In the genomic region with DNA sequence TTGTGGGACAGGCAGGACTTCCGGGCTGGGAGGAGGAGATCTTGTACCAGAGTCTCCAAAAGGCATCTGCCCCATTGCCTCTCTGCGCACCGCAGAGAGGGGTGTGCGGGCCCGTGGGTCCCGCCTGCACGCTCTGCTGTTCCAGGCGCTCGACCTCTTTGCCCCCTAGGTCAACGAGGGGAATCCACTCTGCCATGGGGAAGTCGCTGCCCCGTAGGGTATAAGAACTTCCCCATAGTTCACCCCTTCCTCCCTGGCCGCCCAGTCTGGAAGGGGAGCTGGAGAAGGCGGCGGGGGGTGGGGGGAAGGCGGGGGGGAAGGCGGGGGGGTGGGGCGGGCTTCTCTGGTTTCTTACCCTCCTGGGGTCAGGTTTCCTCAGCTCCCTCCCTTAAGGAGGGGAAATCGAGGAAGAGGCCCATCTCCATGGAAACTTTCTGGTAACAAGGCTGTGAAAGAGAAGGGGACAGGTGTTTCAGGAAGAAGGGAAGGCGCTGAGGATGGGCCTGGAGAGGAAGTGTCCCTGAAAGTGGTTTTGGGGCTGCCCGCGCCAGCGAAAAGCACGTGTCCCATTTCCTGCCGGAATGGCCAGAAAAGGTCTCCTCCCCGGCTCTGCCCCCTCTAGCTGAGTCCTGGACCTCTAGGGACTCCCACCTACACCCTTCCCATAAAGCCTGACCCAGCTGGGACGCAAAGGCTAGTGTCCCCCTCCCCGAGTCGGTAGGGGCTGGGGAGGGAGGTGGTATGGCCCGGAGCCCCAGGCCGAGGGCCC, we compare ENCODE assay signal across 8 cellular contexts. TPM values are rescaled to one million over a fixed set of nuclear protein-coding genes. Genes with fewer than 3 reads are reported as not detected.
DNase-seq lines count a peak whose midpoint lies in the region; ATAC-seq, FAIRE-seq and TF ChIP-seq lines count a peak whose summit lies in the region.

No MANE protein-coding gene starts in this region.

- no peaks in the 10 kb centered on the region for H3K79me2 ChIP-seq in GM23338 (replicated peaks; ENCODE audit: insufficient read depth)

- no peaks in the 10 kb centered on the region for H3F3A ChIP-seq in GM23338 (replicated peaks; ENCODE audit: low read depth)

- no peaks in the 10 kb centered on the region for H3K9me2 ChIP-seq in GM23338 (ENCODE audit: insufficient read depth)

- TF ChIP-seq CTCF in GM23338 (conservative IDR thresholded peaks at IDR 0.05; ENCODE audit: low read depth in 2 of 2) (no peak), kidney (IDR thresholded peaks at IDR 0.05; ENCODE audit: borderline replicate concordance, extremely low read depth, insufficient read depth) (no peak), upper lobe of right lung (IDR thresholded peaks at IDR 0.05) (no peak)

- no peaks in the 10 kb centered on the region for H3K9me3 Mint-ChIP-seq in GM23338

- intact Hi-C loops in kidney (cut with DNase I): no loop called here
- intact Hi-C loops in upper lobe of right lung (cut with DNase I): no loop called here

- no peak overlapping the region for H3K27ac ChIP-seq in GM23338 (ENCODE audit: low read depth)
- no peak overlapping the region for H3K27ac ChIP-seq in kidney (ENCODE audit: low read depth in 2 of 2, low read length in 2 of 2)
- H3K27ac ChIP-seq in upper lobe of right lung: no peak overlapping the region

- H3K27me3 Mint-ChIP-seq in GM23338 (ENCODE audit: insufficient read depth, low read depth, poor library complexity): peaks cover 14% of the 10 kb centered on the region
- H3K27me3 Mint-ChIP-seq in T-helper 17 cell: peaks cover 9% of the 10 kb centered on the region

- H3K36me3 Mint-ChIP-seq in GM23338 (ENCODE audit: low read depth): no peaks in the 10 kb centered on the region
- H3K36me3 Mint-ChIP-seq in T-helper 17 cell (ENCODE audit: low read depth): no peaks in the 10 kb centered on the region

- no peak for FAIRE-seq in kidney (lab: Jason Lieb, UNC)

- peak overlapping the region; percentile 94 for H3K4me2 ChIP-seq in GM23338

- H3K4me3 ChIP-seq in GM23338 (peak overlapping the region; percentile 76), kidney (ENCODE audit: low read length in 2 of 2) (peak overlapping the region; percentile 53 to 61), upper lobe of right lung (peak overlapping the region; percentile 52)

- peaks cover 7% of the 10 kb centered on the region; the same call in 1 of the 2 replicates for H3K4me1 ChIP-seq in GM23338 (ENCODE audit: insufficient read depth)
- peaks cover 0 to 7% of the 10 kb centered on the region in 2 donors for H3K4me1 ChIP-seq in kidney (ENCODE audit: control insufficient read depth in 1 of 2, insufficient read depth in 1 of 2, low read depth in 1 of 2, low read length in 2 of 2)
- H3K4me1 ChIP-seq in upper lobe of right lung: no peaks in the 10 kb centered on the region

- H4K20me1 ChIP-seq in GM23338 (replicated peaks; ENCODE audit: insufficient read depth): no peaks in the 10 kb centered on the region

- H3K4me1 Mint-ChIP-seq in GM23338 (peaks cover 9% of the 10 kb centered on the region; the same call in 2 of the 3 replicates), T-helper 17 cell (peaks cover 17% of the 10 kb centered on the region)

- H3K4me3 Mint-ChIP-seq in GM23338 (peak overlapping the region; percentile 81; the same call in 2 of the 3 replicates), T-helper 17 cell (peak overlapping the region; percentile 91)

- no peak overlapping the region for H3K27ac Mint-ChIP-seq in GM23338
- peak overlapping the region; percentile 65 for H3K27ac Mint-ChIP-seq in T-helper 17 cell

- H3K9me3 ChIP-seq in T-helper 17 cell (ENCODE audit: control insufficient read depth, low read length, poor library complexity, severe bottlenecking): no peaks in the 10 kb centered on the region
- H3K9me3 ChIP-seq in kidney (ENCODE audit: control insufficient read depth in 1 of 2, low read length in 2 of 2): no peaks in the 10 kb centered on the region
- no peaks in the 10 kb centered on the region for H3K9me3 ChIP-seq in upper lobe of right lung

- peak; percentile 18 for ATAC-seq in GM18520 (IDR thresholded peaks at IDR 0.05; ENCODE audit: unreplicated experiment)
- ATAC-seq in GM23338: peak; percentile 49
- no peak for ATAC-seq in T-helper 17 cell
- peak; percentile 25 for ATAC-seq in upper lobe of right lung

- H3K27me3 ChIP-seq in GM23338 (ENCODE audit: insufficient read depth) (no peaks in the 10 kb centered on the region), upper lobe of right lung (no peaks in the 10 kb centered on the region)

- peak overlapping the region in 1 of 2 donors; percentile 30 for H3K9ac ChIP-seq in kidney (ENCODE audit: low read length in 2 of 2)

- H3K36me3 ChIP-seq in GM23338 (ENCODE audit: insufficient read depth): no peaks in the 10 kb centered on the region
- no peaks in the 10 kb centered on the region for H3K36me3 ChIP-seq in kidney (ENCODE audit: control insufficient read depth in 1 of 2, insufficient read depth in 2 of 2, low read length in 2 of 2)
- H3K36me3 ChIP-seq in upper lobe of right lung: no peaks in the 10 kb centered on the region

- peak; percentile 73 for DNase-seq in GM23338 (ENCODE audit: low spot score)
- DNase-seq in T-helper 17 cell: no peak
- DNase-seq in kidney: no peak
- no peak for DNase-seq in upper lobe of right lung
- no peak for DNase-seq in NCI-H1694 treated with DMSO at 0.1 percent for 48 hours (lab: John Stamatoyannopoulos, UW)
- DNase-seq in NCI-H69 (lab: John Stamatoyannopoulos, UW): no peak
- DNase-seq in NCI-H1417 (lab: John Stamatoyannopoulos, UW): no peak

- peak overlapping the region; percentile 97 for H2AFZ ChIP-seq in GM23338

TF ChIP-seq in GM23338, 12 proteins besides CTCF, POLR2A, EP300 and RAD21 (continues in another document):
- no peak for TF ChIP-seq EZH2phosphoT487 (IDR thresholded peaks at IDR 0.05; ENCODE audit: unreplicated experiment)
- TF ChIP-seq, protein P1, sequence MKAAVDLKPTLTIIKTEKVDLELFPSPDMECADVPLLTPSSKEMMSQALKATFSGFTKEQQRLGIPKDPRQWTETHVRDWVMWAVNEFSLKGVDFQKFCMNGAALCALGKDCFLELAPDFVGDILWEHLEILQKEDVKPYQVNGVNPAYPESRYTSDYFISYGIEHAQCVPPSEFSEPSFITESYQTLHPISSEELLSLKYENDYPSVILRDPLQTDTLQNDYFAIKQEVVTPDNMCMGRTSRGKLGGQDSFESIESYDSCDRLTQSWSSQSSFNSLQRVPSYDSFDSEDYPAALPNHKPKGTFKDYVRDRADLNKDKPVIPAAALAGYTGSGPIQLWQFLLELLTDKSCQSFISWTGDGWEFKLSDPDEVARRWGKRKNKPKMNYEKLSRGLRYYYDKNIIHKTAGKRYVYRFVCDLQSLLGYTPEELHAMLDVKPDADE (IDR thresholded peaks at IDR 0.05): no peak
- TF ChIP-seq, protein P2, sequence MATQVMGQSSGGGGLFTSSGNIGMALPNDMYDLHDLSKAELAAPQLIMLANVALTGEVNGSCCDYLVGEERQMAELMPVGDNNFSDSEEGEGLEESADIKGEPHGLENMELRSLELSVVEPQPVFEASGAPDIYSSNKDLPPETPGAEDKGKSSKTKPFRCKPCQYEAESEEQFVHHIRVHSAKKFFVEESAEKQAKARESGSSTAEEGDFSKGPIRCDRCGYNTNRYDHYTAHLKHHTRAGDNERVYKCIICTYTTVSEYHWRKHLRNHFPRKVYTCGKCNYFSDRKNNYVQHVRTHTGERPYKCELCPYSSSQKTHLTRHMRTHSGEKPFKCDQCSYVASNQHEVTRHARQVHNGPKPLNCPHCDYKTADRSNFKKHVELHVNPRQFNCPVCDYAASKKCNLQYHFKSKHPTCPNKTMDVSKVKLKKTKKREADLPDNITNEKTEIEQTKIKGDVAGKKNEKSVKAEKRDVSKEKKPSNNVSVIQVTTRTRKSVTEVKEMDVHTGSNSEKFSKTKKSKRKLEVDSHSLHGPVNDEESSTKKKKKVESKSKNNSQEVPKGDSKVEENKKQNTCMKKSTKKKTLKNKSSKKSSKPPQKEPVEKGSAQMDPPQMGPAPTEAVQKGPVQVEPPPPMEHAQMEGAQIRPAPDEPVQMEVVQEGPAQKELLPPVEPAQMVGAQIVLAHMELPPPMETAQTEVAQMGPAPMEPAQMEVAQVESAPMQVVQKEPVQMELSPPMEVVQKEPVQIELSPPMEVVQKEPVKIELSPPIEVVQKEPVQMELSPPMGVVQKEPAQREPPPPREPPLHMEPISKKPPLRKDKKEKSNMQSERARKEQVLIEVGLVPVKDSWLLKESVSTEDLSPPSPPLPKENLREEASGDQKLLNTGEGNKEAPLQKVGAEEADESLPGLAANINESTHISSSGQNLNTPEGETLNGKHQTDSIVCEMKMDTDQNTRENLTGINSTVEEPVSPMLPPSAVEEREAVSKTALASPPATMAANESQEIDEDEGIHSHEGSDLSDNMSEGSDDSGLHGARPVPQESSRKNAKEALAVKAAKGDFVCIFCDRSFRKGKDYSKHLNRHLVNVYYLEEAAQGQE (IDR thresholded peaks at IDR 0.05; ENCODE audit: unreplicated experiment): no peak
- TF ChIP-seq POLR2AphosphoS5 (IDR thresholded peaks at IDR 0.05; ENCODE audit: low read depth): no peak; the same call in 1 of the 2 replicates
- no peak for TF ChIP-seq CREB1 (CRISPR knock-in tag; IDR thresholded peaks at IDR 0.05; ENCODE audit: low read depth)
- TF ChIP-seq ZNF114 (CRISPR knock-in tag; IDR thresholded peaks at IDR 0.05): no peak
- TF ChIP-seq NANOG (IDR thresholded peaks at IDR 0.05; ENCODE audit: borderline replicate concordance): no peak
- TF ChIP-seq JUNB (IDR thresholded peaks at IDR 0.05; ENCODE audit: unreplicated experiment): no peak
- no peak for TF ChIP-seq EZH2 (IDR thresholded peaks at IDR 0.05; ENCODE audit: low read depth, unreplicated experiment)
- TF ChIP-seq STAT1 (IDR thresholded peaks at IDR 0.05; ENCODE audit: unreplicated experiment): no peak

RNA-seq across cellular contexts. Expression of a gene that starts 27.5 kb away (rescaled TPM):
- 3.9 and 4.4 TPM in 2 replicates for total RNA-seq in GM23338 (2014; rRNA removed; shearing (Covaris generic))
- 0.89 and 1.4 TPM in 2 replicates for polyA plus RNA-seq in GM23338 (2016; fragmentation: Nextera tagmentation; extraction: Ambion mirVana)
- under 1 TPM in 1 of 2 donors, not detected in 1; 0.20 TPM for total RNA-seq in T-helper 17 cell
- 0.38 TPM for total RNA-seq in kidney
- polyA plus RNA-seq in kidney (ENCODE audit: insufficient read depth, low read depth, low replicate concordance): 0.41 TPM
- total RNA-seq in upper lobe of right lung: not detected
